In the genomic region with DNA sequence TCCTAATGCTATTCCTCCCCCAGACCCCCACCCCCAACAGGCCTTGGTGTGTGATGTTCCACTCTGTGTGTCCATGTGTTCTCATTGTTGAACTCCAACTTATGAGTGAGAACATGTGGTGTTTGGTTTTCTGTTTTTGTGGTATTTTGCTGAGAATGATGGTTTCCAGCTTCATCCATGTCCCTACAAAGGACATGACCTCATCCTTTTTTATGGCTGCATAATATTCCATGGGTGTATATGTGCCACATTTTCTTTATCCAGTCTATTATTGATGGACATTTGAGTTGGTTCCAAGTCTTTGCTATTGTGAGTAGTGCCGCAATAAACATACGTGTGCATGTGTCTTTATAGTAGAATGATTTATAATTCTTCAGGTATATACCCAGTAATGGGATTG, we compare ENCODE assay signal across 3 cellular contexts. TPM values are rescaled to one million over a fixed set of nuclear protein-coding genes. Genes with fewer than 3 reads are reported as not detected.
DNase-seq lines count a peak whose midpoint lies in the region; ATAC-seq, FAIRE-seq and TF ChIP-seq lines count a peak whose summit lies in the region.
"Not testable (repeated sequence)": the region's sequence is repeated elsewhere in the genome, so short reads cannot be mapped to it uniquely, and the experiment has no call there.

No MANE protein-coding gene starts in this region.

- not testable (repeated sequence) for ATAC-seq in K562, HepG2

- CTCF ChIA-PET in HEK293 (lab: Yijun Ruan, JAX); K562 (lab: Yijun Ruan, JAX; ENCODE audit: low intra/inter-chr PET ratio); HepG2 (lab: Yijun Ruan, JAX; ENCODE audit: low intra/inter-chr PET ratio, low total read pairs): not testable (repeated sequence)

- H3K4me1 ChIP-seq in HEK293 (ENCODE audit: control insufficient read depth, insufficient read depth, low read length); K562 (replicated peaks in 1 of 2; ENCODE audit: control insufficient read depth in 2 of 2, insufficient read depth in 2 of 2, low read length in 2 of 2): not testable (repeated sequence)
- peaks cover 30% of the 10 kb centered on the region for H3K4me1 ChIP-seq in HepG2 (ENCODE audit: insufficient read depth, low read length)

- not testable (repeated sequence) for FAIRE-seq in K562 (lab: Jason Lieb, UNC); HepG2 (lab: Jason Lieb, UNC)

- H2AFZ ChIP-seq in K562 (ENCODE audit: low read depth, low read length); HepG2 (ENCODE audit: low read length): not testable (repeated sequence)

- H3K9me3 ChIP-seq in HEK293 (ENCODE audit: control insufficient read depth, insufficient read depth, low read depth, low read length); K562 (replicated peaks; ENCODE audit: control insufficient read depth, insufficient read depth, low read depth, low read length); HepG2 (ENCODE audit: low read length): not testable (repeated sequence)

- not testable (repeated sequence) for H3K79me2 ChIP-seq in K562 (ENCODE audit: control insufficient read depth, insufficient read depth, low read length); HepG2 (ENCODE audit: insufficient read depth, low read length)

- H3K9ac ChIP-seq in K562 (ENCODE audit: insufficient read depth in 1 of 2, low read depth in 2 of 2, low read length in 2 of 2); HepG2 (ENCODE audit: insufficient read depth, low read depth, low read length): not testable (repeated sequence)

- H3K27ac ChIP-seq in HEK293 (ENCODE audit: extremely low read depth, low read depth, low read length); K562 (ENCODE audit: extremely low read depth, low read depth, low read length); HepG2 (ENCODE audit: extremely low read length, insufficient read depth, low read length): not testable (repeated sequence)

- intact Hi-C loops in K562 (cut with micrococcal nuclease); HepG2 (cut with micrococcal nuclease; ENCODE audit: unreplicated experiment): not testable (repeated sequence)

- TF ChIP-seq EP300 in K562 (IDR thresholded peaks at IDR 0.05; ENCODE audit: low read length); HepG2 (IDR thresholded peaks at IDR 0.05; ENCODE audit: low read depth in 2 of 2, low read length in 2 of 2); HepG2 (CRISPR knock-in tag; IDR thresholded peaks at IDR 0.05; ENCODE audit: borderline replicate concordance): not testable (repeated sequence)

- not testable (repeated sequence) for H3K4me2 ChIP-seq in K562 (ENCODE audit: insufficient read depth, low read length); HepG2 (ENCODE audit: low read depth, low read length)

- H3K36me3 ChIP-seq in HEK293 (ENCODE audit: control insufficient read depth in 2 of 2, insufficient read depth in 1 of 2, low read length in 2 of 2); K562 (ENCODE audit: control insufficient read depth, insufficient read depth, low read length); HepG2 (replicated peaks in 1 of 2; ENCODE audit: control insufficient read depth in 1 of 2, insufficient read depth in 2 of 2, low read length in 2 of 2): not testable (repeated sequence)

- H3K27me3 ChIP-seq in K562 (ENCODE audit: control insufficient read depth in 2 of 2, insufficient read depth in 2 of 2, low read length in 2 of 2); HepG2 (ENCODE audit: control insufficient read depth in 1 of 2, insufficient read depth in 2 of 2, low read length in 2 of 2): not testable (repeated sequence)

- not testable (repeated sequence) for H3K4me3 ChIP-seq in HEK293 (ENCODE audit: low read depth, low read length); K562; HepG2 (replicated peaks in 1 of 3; ENCODE audit: insufficient read depth in 1 of 3, low read depth in 2 of 3, low read length in 3 of 3)

- in situ Hi-C loops in K562 (cut with MboI); HepG2 (cut with HindIII; ENCODE audit: extremely low pct_ligation_motif_present, low pct_unique_long_range_greater_than_20kb): not testable (repeated sequence)

- WGBS in K562 (ENCODE audit: insufficient coverage, low coverage, missing lambda C conversion rate) = 0% methylated on average over 2 of the region's 2 CpGs
- WGBS in HepG2 (ENCODE audit: low lambda C conversion rate) = 98% methylated on average over 2 of the region's 2 CpGs

- not testable (repeated sequence) for BruUV-seq in K562 (replicated peaks; lab: Mats Ljungman, UMichigan); HepG2 (replicated peaks; lab: Mats Ljungman, UMichigan)

- TF ChIP-seq POLR2A in K562 (conservative IDR thresholded peaks at IDR 0.05); HepG2 (IDR thresholded peaks at IDR 0.05; ENCODE audit: insufficient read depth in 1 of 2, low read depth in 2 of 2, low read length in 2 of 2): not testable (repeated sequence)

- POLR2A ChIA-PET in HEK293 (lab: Yijun Ruan, JAX); K562 (lab: Yijun Ruan, JAX); HepG2 (lab: Yijun Ruan, JAX): not testable (repeated sequence)

- not testable (repeated sequence) for H3K9me1 ChIP-seq in K562 (ENCODE audit: control insufficient read depth, insufficient read depth, low read length)

- TF ChIP-seq RAD21 in K562 (CRISPR knock-in tag; conservative IDR thresholded peaks at IDR 0.05 in 1 of 2, IDR thresholded peaks at IDR 0.05 in 1 of 2); HepG2 (CRISPR knock-in tag; IDR thresholded peaks at IDR 0.05): not testable (repeated sequence)

- DNase-seq in K562 (ENCODE audit: extremely low read depth in 1 of 4, low spot score in 3 of 4); HepG2 (ENCODE audit: low spot score): not testable (repeated sequence)

- H4K20me1 ChIP-seq in K562 (replicated peaks; ENCODE audit: control insufficient read depth, insufficient read depth, low read length); HepG2 (ENCODE audit: insufficient read depth, low read length): not testable (repeated sequence)

- not testable (repeated sequence) for TF ChIP-seq CTCF in HEK293 (tag by site-specific recombination; IDR thresholded peaks at IDR 0.05); K562 (IDR thresholded peaks at IDR 0.05 in 2 of 3, conservative IDR thresholded peaks at IDR 0.05 in 1 of 3; ENCODE audit: insufficient read depth in 2 of 3, low read depth in 1 of 3, low read length in 3 of 3); HepG2 (CRISPR knock-in tag; IDR thresholded peaks at IDR 0.05)

RNA-seq across cellular contexts. Expression of a gene that starts 49.0 kb away (rescaled TPM):
- 5.5 and 14.6 TPM in 2 replicates for total RNA-seq in K562 (2011; cell fraction: chromatin; rRNA removed; ENCODE audit: low replicate concordance)
- total RNA-seq in K562 (2011; cell fraction: nucleolus; rRNA removed) = 3.8 and 5.8 TPM in 2 replicates
- 6.6 and 9.5 TPM in 2 replicates for total RNA-seq in K562 (2011; cell fraction: nucleoplasm; rRNA removed)
- total RNA-seq in K562 (2014; rRNA removed) (9.4 and 13.8 TPM in 2 replicates), K562 (2014; rRNA removed; fragmentation: Illumina TruSeq; extraction: Trizol) (22.6 and 23.3 TPM in 2 replicates), K562 (2015; rRNA removed; fragmentation: Illumina TruSeq; extraction: Trizol) (21.1 and 23.7 TPM in 2 replicates), K562 (2021) (15.4 and 17.6 TPM in 2 replicates), HepG2 (2016; rRNA removed; fragmentation: Illumina TruSeq; extraction: Trizol) (13.0 and 23.5 TPM in 2 replicates)
- polyA plus RNA-seq in K562 (2011; rRNA removed) (21.3 and 23.7 TPM in 2 replicates), K562 (2014; fragmentation: Illumina TruSeq; extraction: Trizol) (19.4 and 27.2 TPM in 2 replicates), K562 (2014; fragmentation: Nextera tagmentation; extraction: Ambion mirVana) (10 to 100 TPM; 11.8 to 23.9 TPM), K562 (2014; rRNA removed) (11.1 and 14.9 TPM in 2 replicates), HepG2 (2011; rRNA removed) (2.2 and 3.5 TPM in 2 replicates)
- 7.2 and 10.6 TPM in 2 replicates for polyA plus RNA-seq in K562 (2011; cell fraction: cytosol; rRNA removed)
- 9.6 and 12.2 TPM in 2 replicates for polyA plus RNA-seq in K562 (2011; cell fraction: nucleus; rRNA removed)
- polyA plus RNA-seq in K562 (2012) = 8.9 and 15.6 TPM in 2 replicates
- polyA minus RNA-seq in K562 (2011; rRNA and poly(A)+ RNA removed) = 16.9 and 18.8 TPM in 2 replicates
- polyA minus RNA-seq in K562 (2011; cell fraction: cytosol; rRNA and poly(A)+ RNA removed) = 5.6 and 7.8 TPM in 2 replicates
- polyA minus RNA-seq in K562 (2011; cell fraction: nucleus; rRNA and poly(A)+ RNA removed) = 5.5 and 9.6 TPM in 2 replicates
- total RNA-seq in HepG2 (2016; cell fraction: cytosol; rRNA removed; fragmentation: Illumina TruSeq; extraction: Trizol; ENCODE audit: low read depth) = 4.5 and 6.3 TPM in 2 replicates
- total RNA-seq in HepG2 (2016; cell fraction: insoluble cytoplasmic fraction; rRNA removed; fragmentation: Illumina TruSeq; extraction: Trizol) = 12.6 and 21.3 TPM in 2 replicates
- 9.5 and 11.4 TPM in 2 replicates for total RNA-seq in HepG2 (2016; cell fraction: membrane; rRNA removed; fragmentation: Illumina TruSeq; extraction: Trizol)
- total RNA-seq in HepG2 (2016; cell fraction: nucleus; rRNA removed; fragmentation: Illumina TruSeq; extraction: Trizol) = 9.5 and 11.1 TPM in 2 replicates
- 1.6 and 2.0 TPM in 2 replicates for polyA plus RNA-seq in HepG2 (2011; cell fraction: cytosol; rRNA removed)
- polyA plus RNA-seq in HepG2 (2011; cell fraction: nucleus; rRNA removed) = 1.0 and 1.6 TPM in 2 replicates
- polyA plus RNA-seq in HepG2 (2012) = 1.7 and 5.3 TPM in 2 replicates
- 0.66 and 0.94 TPM in 2 replicates for polyA plus RNA-seq in HepG2 (2016; cell fraction: cytosol; fragmentation: Illumina TruSeq; extraction: Trizol; ENCODE audit: low read depth)
- 13.7 and 16.2 TPM in 2 replicates for polyA plus RNA-seq in HepG2 (2016; cell fraction: insoluble cytoplasmic fraction; fragmentation: Illumina TruSeq; extraction: Trizol; ENCODE audit: low read depth)
- 2.6 and 3.1 TPM in 2 replicates for polyA plus RNA-seq in HepG2 (2016; cell fraction: membrane; fragmentation: Illumina TruSeq; extraction: Trizol; ENCODE audit: low read depth)
- polyA plus RNA-seq in HepG2 (2016; cell fraction: nucleus; fragmentation: Illumina TruSeq; extraction: Trizol; ENCODE audit: insufficient read depth, low read depth) = 11.7 and 12.4 TPM in 2 replicates
- 10.5 and 39.5 TPM in 2 replicates for polyA minus RNA-seq in HepG2 (2011; rRNA and poly(A)+ RNA removed; ENCODE audit: low replicate concordance)
- polyA minus RNA-seq in HepG2 (2011; cell fraction: cytosol; rRNA and poly(A)+ RNA removed) = 1.9 and 3.3 TPM in 2 replicates
- polyA minus RNA-seq in HepG2 (2011; cell fraction: nucleus; rRNA and poly(A)+ RNA removed) = 2.1 and 3.9 TPM in 2 replicates

RNA-seq across cellular contexts. Expression of a gene that starts 50.3 kb away (rescaled TPM):
- total RNA-seq in K562 (2011; cell fraction: chromatin; rRNA removed; ENCODE audit: low replicate concordance) = 22.7 and 29.7 TPM in 2 replicates
- total RNA-seq in K562 (2011; cell fraction: nucleolus; rRNA removed) = 29.9 and 32.9 TPM in 2 replicates
- total RNA-seq in K562 (2011; cell fraction: nucleoplasm; rRNA removed) = 38.2 and 50.3 TPM in 2 replicates
- total RNA-seq in K562 (2014; rRNA removed) (9.5 and 14.4 TPM in 2 replicates), K562 (2014; rRNA removed; fragmentation: Illumina TruSeq; extraction: Trizol) (23.2 and 25.3 TPM in 2 replicates), K562 (2015; rRNA removed; fragmentation: Illumina TruSeq; extraction: Trizol) (20.5 and 20.8 TPM in 2 replicates), K562 (2021) (21.2 and 23.2 TPM in 2 replicates), HepG2 (2016; rRNA removed; fragmentation: Illumina TruSeq; extraction: Trizol) (49.9 and 84.2 TPM in 2 replicates)
- polyA plus RNA-seq in K562 (2011; rRNA removed) (39.7 and 43.1 TPM in 2 replicates), K562 (2014; fragmentation: Illumina TruSeq; extraction: Trizol) (22.5 and 28.1 TPM in 2 replicates), K562 (2014; fragmentation: Nextera tagmentation; extraction: Ambion mirVana) (10 to 100 TPM; 28.5 to 34.9 TPM), K562 (2014; rRNA removed) (16.7 and 17.3 TPM in 2 replicates), HepG2 (2011; rRNA removed) (79.7 and 105 TPM in 2 replicates)
- polyA plus RNA-seq in K562 (2011; cell fraction: cytosol; rRNA removed) = 18.0 and 35.3 TPM in 2 replicates
- 8.1 and 13.7 TPM in 2 replicates for polyA plus RNA-seq in K562 (2011; cell fraction: nucleus; rRNA removed)
- polyA plus RNA-seq in K562 (2012) = 20.7 and 28.3 TPM in 2 replicates
- polyA minus RNA-seq in K562 (2011; rRNA and poly(A)+ RNA removed) = 42.3 and 48.9 TPM in 2 replicates
- polyA minus RNA-seq in K562 (2011; cell fraction: cytosol; rRNA and poly(A)+ RNA removed) = 19.0 and 20.6 TPM in 2 replicates
- polyA minus RNA-seq in K562 (2011; cell fraction: nucleus; rRNA and poly(A)+ RNA removed) = 6.9 and 12.4 TPM in 2 replicates
- total RNA-seq in HepG2 (2016; cell fraction: cytosol; rRNA removed; fragmentation: Illumina TruSeq; extraction: Trizol; ENCODE audit: low read depth) = 12.9 and 14.2 TPM in 2 replicates
- 49.2 and 86.3 TPM in 2 replicates for total RNA-seq in HepG2 (2016; cell fraction: insoluble cytoplasmic fraction; rRNA removed; fragmentation: Illumina TruSeq; extraction: Trizol)
- total RNA-seq in HepG2 (2016; cell fraction: membrane; rRNA removed; fragmentation: Illumina TruSeq; extraction: Trizol) = 29.1 and 33.4 TPM in 2 replicates
- 75.4 and 86.0 TPM in 2 replicates for total RNA-seq in HepG2 (2016; cell fraction: nucleus; rRNA removed; fragmentation: Illumina TruSeq; extraction: Trizol)
- polyA plus RNA-seq in HepG2 (2011; cell fraction: cytosol; rRNA removed) = 63.3 and 100 TPM in 2 replicates
- 24.2 and 26.5 TPM in 2 replicates for polyA plus RNA-seq in HepG2 (2011; cell fraction: nucleus; rRNA removed)
- 56.3 and 103 TPM in 2 replicates for polyA plus RNA-seq in HepG2 (2012)
- 12.6 and 13.4 TPM in 2 replicates for polyA plus RNA-seq in HepG2 (2016; cell fraction: cytosol; fragmentation: Illumina TruSeq; extraction: Trizol; ENCODE audit: low read depth)
- 48.2 and 49.2 TPM in 2 replicates for polyA plus RNA-seq in HepG2 (2016; cell fraction: insoluble cytoplasmic fraction; fragmentation: Illumina TruSeq; extraction: Trizol; ENCODE audit: low read depth)
- 27.2 and 33.0 TPM in 2 replicates for polyA plus RNA-seq in HepG2 (2016; cell fraction: membrane; fragmentation: Illumina TruSeq; extraction: Trizol; ENCODE audit: low read depth)
- polyA plus RNA-seq in HepG2 (2016; cell fraction: nucleus; fragmentation: Illumina TruSeq; extraction: Trizol; ENCODE audit: insufficient read depth, low read depth) = 84.6 and 95.4 TPM in 2 replicates
- polyA minus RNA-seq in HepG2 (2011; rRNA and poly(A)+ RNA removed; ENCODE audit: low replicate concordance) = 22.7 and 35.1 TPM in 2 replicates
- 55.6 and 56.6 TPM in 2 replicates for polyA minus RNA-seq in HepG2 (2011; cell fraction: cytosol; rRNA and poly(A)+ RNA removed)
- polyA minus RNA-seq in HepG2 (2011; cell fraction: nucleus; rRNA and poly(A)+ RNA removed) = 29.0 and 33.7 TPM in 2 replicates
